In genomic region chr9:129406278-129407225, GRCh38 we compare ENCODE assay signal across 12 cellular contexts.
DNase-seq lines count a peak whose midpoint lies in the region; FAIRE-seq and TF ChIP-seq lines count a peak whose summit lies in the region.
"Had no signal": no experiment of that assay in that cellular context is flagged by ENCODE, and none has a peak within 500 bp of the region (broad histone marks: within the 10 kb centered on the region; RNA-seq: fewer than 3 reads in every experiment).

No MANE protein-coding gene starts in this region.

- no peak for FAIRE-seq in small intestine (lab: Jason Lieb, UNC)

- H3K27me3 ChIP-seq in left ventricle myocardium inferior (ENCODE audit: low read depth) (no peaks in the 10 kb centered on the region), small intestine (ENCODE audit: control insufficient read depth in 2 of 2, insufficient read depth in 2 of 2, low read length in 2 of 2) (no peaks in the 10 kb centered on the region), esophagus muscularis mucosa (no peaks in the 10 kb centered on the region)

- H3K4me3 ChIP-seq in left ventricle myocardium inferior (no peak overlapping the region), small intestine (ENCODE audit: low read depth in 1 of 2, low read length in 2 of 2) (no peak overlapping the region), esophagus muscularis mucosa (no peak overlapping the region)

- TF ChIP-seq CTCF in left ventricle myocardium inferior (IDR thresholded peaks at IDR 0.05; ENCODE audit: borderline replicate concordance) (no peak), esophagus muscularis mucosa (IDR thresholded peaks at IDR 0.05) (no peak)

- DNase-seq in NCI-H510A treated with DMSO at 0.1 percent for 48 hours (lab: John Stamatoyannopoulos, UW), result peak; percentile 18
- DNase-seq in NCI-H510A (lab: John Stamatoyannopoulos, UW), result no peak
- peak; percentile 82 for DNase-seq in OCI-M1 (lab: John Stamatoyannopoulos, UW)
- DNase-seq in left ventricle myocardium inferior, result peak; percentile 38
- DNase-seq in small intestine, result peak; percentile 81
- no peak for DNase-seq in esophagus muscularis mucosa (ENCODE audit: extremely low spot score)
- no peak for DNase-seq in stimulated activated CD4-positive, alpha-beta T cell treated with anti-CD3 and anti-CD28 coated beads, Interleukin-12 subunit alpha, Interleukin-12 subunit beta, amount 100 ng/mL, for 4 hours
- no peak for DNase-seq in NCI-H1048 (lab: John Stamatoyannopoulos, UW)
- DNase-seq: 8988T, dermis blood vessel endothelial cell, NCI-H1105, T-cell had no signal

- H3K36me3 ChIP-seq in left ventricle myocardium inferior (no peaks in the 10 kb centered on the region), small intestine (ENCODE audit: control insufficient read depth in 2 of 2, insufficient read depth in 2 of 2, low read length in 2 of 2) (no peaks in the 10 kb centered on the region), esophagus muscularis mucosa (no peaks in the 10 kb centered on the region)

- peaks cover 37% of the 10 kb centered on the region for H3K4me1 ChIP-seq in left ventricle myocardium inferior
- H3K4me1 ChIP-seq in small intestine (ENCODE audit: control insufficient read depth in 2 of 2, insufficient read depth in 1 of 2, low read depth in 1 of 2, low read length in 1 of 2), result peaks cover 2% of the 10 kb centered on the region in 2 donors
- peaks cover 20 to 56% (median 38%) of the 10 kb centered on the region in 4 donors for H3K4me1 ChIP-seq in esophagus muscularis mucosa

- 41 to 72% (median 61%) methylated on average over 25 of the region's 25 CpGs for WGBS in small intestine, 3 donors
- WGBS in esophagus muscularis mucosa, result 88% methylated on average over 17 of the region's 25 CpGs

- H3K27ac ChIP-seq in left ventricle myocardium inferior (replicated peaks), result no peak overlapping the region
- no peak overlapping the region for H3K27ac ChIP-seq in small intestine (ENCODE audit: low read depth in 1 of 2, low read length in 1 of 2)
- H3K27ac ChIP-seq in esophagus muscularis mucosa (replicated peaks in 1 of 4), result no peak overlapping the region

- intact Hi-C loops in left ventricle myocardium inferior (cut with micrococcal nuclease), result no loop called here
- intact Hi-C loops in esophagus muscularis mucosa (cut with DNase I), result no loop called here

- H3K9me3 ChIP-seq in left ventricle myocardium inferior (replicated peaks) (no peaks in the 10 kb centered on the region), small intestine (ENCODE audit: control insufficient read depth, low read depth) (no peaks in the 10 kb centered on the region), esophagus muscularis mucosa (no peaks in the 10 kb centered on the region)

- no peak for TF ChIP-seq EP300 in esophagus muscularis mucosa (IDR thresholded peaks at IDR 0.05)

- no peak for TF ChIP-seq POLR2A in esophagus muscularis mucosa (IDR thresholded peaks at IDR 0.05; ENCODE audit: low read depth)

Comparison
In these comparisons a context has a peak if more than half of its experiments do, and no peak if none do; other contexts are left out.
1. DNase-seq: peak in NCI-H510A treated with DMSO at 0.1 percent for 48 hours (single experiment), OCI-M1 (single experiment), left ventricle myocardium inferior (single experiment) and small intestine (single experiment); none in NCI-H510A (single experiment), esophagus muscularis mucosa (single experiment), stimulated activated CD4-positive, alpha-beta T cell treated with anti-CD3 and anti-CD28 coated beads, Interleukin-12 subunit alpha, Interleukin-12 subunit beta, amount 100 ng/mL, for 4 hours (single experiment) and NCI-H1048 (single experiment).